ENCODE assay signal across 1 cellular context in genomic region chr13:20099319-20099718, GRCh38.
TF ChIP-seq lines count a peak whose summit lies in the region.

No MANE protein-coding gene starts in this region.

TF ChIP-seq in H1, 55 proteins besides CTCF, POLR2A, EP300 and RAD21:
- TF ChIP-seq BCL11A (IDR thresholded peaks at IDR 0.05; ENCODE audit: low read depth in 2 of 2, low read length in 2 of 2) (no peak), RBBP5 (IDR thresholded peaks at IDR 0.05; ENCODE audit: borderline replicate concordance, low read depth, low read length) (peak; percentile 43; the same call in 1 of the 2 replicates)
